ENCODE assay signal across 19 cellular contexts in genomic region chr15:94352940-94353820, GRCh38.
DNase-seq lines count a peak whose midpoint lies in the region; TF ChIP-seq lines count a peak whose summit lies in the region.
"Had no signal": no experiment of that assay in that cellular context is flagged by ENCODE, and none has a peak within 500 bp of the region (broad histone marks: within the 10 kb centered on the region; RNA-seq: fewer than 3 reads in every experiment).

No MANE protein-coding gene starts in this region.

- H3K27ac ChIP-seq in mesenchymal stem cell (ENCODE audit: low read length, poor library complexity, severe bottlenecking) (no peak overlapping the region), brain microvascular endothelial cell (no peak overlapping the region), breast epithelium (no peak overlapping the region)
- H3K27ac ChIP-seq in effector memory CD4-positive, alpha-beta T cell (ENCODE audit: insufficient read depth, low read length, poor library complexity, severe bottlenecking), result no peak overlapping the region
- H3K27ac ChIP-seq: BLaER1, HL-60 had no signal

- H3K27me3 ChIP-seq in mesenchymal stem cell (ENCODE audit: control insufficient read depth in 1 of 2, insufficient read depth in 1 of 2, low read length in 2 of 2) (no peaks in the 10 kb centered on the region), brain microvascular endothelial cell (replicated peaks) (no peaks in the 10 kb centered on the region), breast epithelium (no peaks in the 10 kb centered on the region)
- H3K27me3 ChIP-seq in effector memory CD4-positive, alpha-beta T cell (replicated peaks; ENCODE audit: control insufficient read depth, insufficient read depth, low read length, poor library complexity, severe bottlenecking), result no peaks in the 10 kb centered on the region
- H3K27me3 ChIP-seq: BLaER1 had no signal

- H2BK5ac ChIP-seq in mesenchymal stem cell (ENCODE audit: low read depth, low read length, poor library complexity, severe bottlenecking), result no peak overlapping the region

- WGBS in mesenchymal stem cell, result over 99% methylated on average over 8 of the region's 10 CpGs

- H3K4me3 ChIP-seq in AG09309 (ENCODE audit: control insufficient read depth, low read depth, low read length) (no peak overlapping the region), mesenchymal stem cell (ENCODE audit: insufficient read depth in 1 of 2, low read depth in 1 of 2, low read length in 2 of 2) (no peak overlapping the region), brain microvascular endothelial cell (ENCODE audit: low read depth, low read length) (no peak overlapping the region), breast epithelium (no peak overlapping the region)
- H3K4me3 ChIP-seq in effector memory CD4-positive, alpha-beta T cell (ENCODE audit: insufficient read depth, low read depth, low read length, poor library complexity, severe bottlenecking), result no peak overlapping the region
- H3K4me3 ChIP-seq: BLaER1 had no signal

- H3K9me3 ChIP-seq in mesenchymal stem cell (ENCODE audit: control insufficient read depth, low read length) (no peaks in the 10 kb centered on the region), breast epithelium (no peaks in the 10 kb centered on the region)
- no peaks in the 10 kb centered on the region for H3K9me3 ChIP-seq in effector memory CD4-positive, alpha-beta T cell (ENCODE audit: control insufficient read depth, low read length)
- H3K9me3 ChIP-seq: BLaER1 had no signal

- H3K4me2 ChIP-seq in mesenchymal stem cell (ENCODE audit: low read length, poor library complexity, severe bottlenecking), result no peak overlapping the region
- H3K4me2 ChIP-seq: BLaER1 had no signal

- no peak overlapping the region for H3K14ac ChIP-seq in mesenchymal stem cell (ENCODE audit: low read length in 2 of 2)

- H3K23ac ChIP-seq in mesenchymal stem cell (ENCODE audit: low read length in 2 of 2), result no peak overlapping the region

- H3K18ac ChIP-seq in mesenchymal stem cell (ENCODE audit: low read depth in 1 of 2, low read length in 2 of 2), result no peak overlapping the region

- H3K9ac ChIP-seq in mesenchymal stem cell (ENCODE audit: low read length), result no peak overlapping the region
- H3K9ac ChIP-seq: BLaER1 had no signal

- TF ChIP-seq CTCF in AG09309 (IDR thresholded peaks at IDR 0.05; ENCODE audit: control insufficient read depth, insufficient read depth, low read depth, low read length, missing control alignments) (no peak), brain microvascular endothelial cell (IDR thresholded peaks at IDR 0.05; ENCODE audit: low read depth, low read length, missing control alignments) (no peak), breast epithelium (IDR thresholded peaks at IDR 0.05) (no peak)

- in situ Hi-C loops in brain microvascular endothelial cell (cut with HindIII; ENCODE audit: low pct_ligation_motif_present, low sequenced_read_pairs), result no loop called here

- no peak overlapping the region for H4K91ac ChIP-seq in mesenchymal stem cell (ENCODE audit: low read length)

- peak overlapping the region; percentile 69 for H4K8ac ChIP-seq in mesenchymal stem cell (ENCODE audit: low read length)

- H3K4me1 ChIP-seq in mesenchymal stem cell (ENCODE audit: control insufficient read depth, insufficient read depth, low read depth, low read length), result no peaks in the 10 kb centered on the region
- no peaks in the 10 kb centered on the region for H3K4me1 ChIP-seq in effector memory CD4-positive, alpha-beta T cell (ENCODE audit: control insufficient read depth, insufficient read depth, low read length, poor library complexity, severe bottlenecking)
- H3K4me1 ChIP-seq in breast epithelium, result no peaks in the 10 kb centered on the region
- H3K4me1 ChIP-seq: BLaER1 had no signal

- H2AFZ ChIP-seq in mesenchymal stem cell (ENCODE audit: low read depth, low read length), result no peak overlapping the region

- H3K79me1 ChIP-seq in mesenchymal stem cell (replicated peaks; ENCODE audit: low read length, poor library complexity, severe bottlenecking), result no peaks in the 10 kb centered on the region

- no peak overlapping the region for H2AK5ac ChIP-seq in mesenchymal stem cell (ENCODE audit: low read length, severe bottlenecking)

- H3K4ac ChIP-seq in mesenchymal stem cell (ENCODE audit: low read depth in 1 of 2, low read length in 2 of 2), result no peak overlapping the region

- H3K36me3 ChIP-seq in mesenchymal stem cell (ENCODE audit: control insufficient read depth in 1 of 2, insufficient read depth in 2 of 2, low read depth in 1 of 2, low read length in 2 of 2) (peaks cover 0 to 13% of the 10 kb centered on the region in 2 experiments), brain microvascular endothelial cell (replicated peaks) (no peaks in the 10 kb centered on the region), breast epithelium (no peaks in the 10 kb centered on the region)
- no peaks in the 10 kb centered on the region for H3K36me3 ChIP-seq in effector memory CD4-positive, alpha-beta T cell (ENCODE audit: control insufficient read depth, insufficient read depth, low read length)

- no peak overlapping the region for H2BK120ac ChIP-seq in mesenchymal stem cell (ENCODE audit: low read depth, low read length)

- H2BK15ac ChIP-seq in mesenchymal stem cell (ENCODE audit: low read depth, poor library complexity, severe bottlenecking), result no peak overlapping the region

- DNase-seq in AG09309 (ENCODE audit: low read depth) (peak; percentile 13), brain pericyte (ENCODE audit: low read depth, low spot score) (peak; percentile 13), left kidney (ENCODE audit: low read depth, low spot score) (peak; percentile 81), mesenchymal stem cell (no peak), brain microvascular endothelial cell (no peak), SIG-M5 (lab: John Stamatoyannopoulos, UW) (no peak), breast epithelium (ENCODE audit: low spot score in 2 of 2) (no peak)
- no peak for DNase-seq in effector memory CD4-positive, alpha-beta T cell
- DNase-seq: 8988T; CD8-positive, alpha-beta memory T cell; DMS79 treated with DMSO at 0.1 percent for 48 hours; HFFc6; NCI-H1105 treated with DMSO at 0.1 percent for 48 hours; NCI-H1694 treated with DMSO at 0.1 percent for 48 hours; NCI-H2107; NCI-H226; NCI-H524 treated with DMSO at 0.1 percent for 48 hours had no signal

- intact Hi-C loops in breast epithelium (cut with DNase I; ENCODE audit: low total_unique reads), result no loop called here

- H2BK12ac ChIP-seq in mesenchymal stem cell (ENCODE audit: low read length in 2 of 2), result no peak overlapping the region

- TF ChIP-seq POLR2A in breast epithelium (IDR thresholded peaks at IDR 0.05), result no peak

Comparison
In these comparisons a context has a peak if more than half of its experiments do, and no peak if none do; other contexts are left out.
1. DNase-seq: peak in AG09309 (single experiment), brain pericyte (single experiment) and left kidney (single experiment); none in mesenchymal stem cell (single experiment), brain microvascular endothelial cell (single experiment), effector memory CD4-positive, alpha-beta T cell (0 of 3), SIG-M5 (single experiment) and breast epithelium (0 of 2).